ENCODE assay signal across 23 cellular contexts in genomic region chr19:6777434-6777833, GRCh38. TPM values are rescaled to one million over a fixed set of nuclear protein-coding genes. Genes with fewer than 3 reads are reported as not detected.
A peak's percentile ranks its signal among the peaks of the same experiment; 100 is the strongest.
DNase-seq lines count a peak whose midpoint lies in the region; ATAC-seq and TF ChIP-seq lines count a peak whose summit lies in the region.
"Had no signal": no experiment of that assay in that cellular context is flagged by ENCODE, and none has a peak within 500 bp of the region (broad histone marks: within the 10 kb centered on the region; RNA-seq: fewer than 3 reads in every experiment).

No MANE protein-coding gene starts in this region.

- POLR2A ChIA-PET in CD8-positive, alpha-beta memory T cell (lab: Charles Lee) = no interaction called here
- POLR2A ChIA-PET in activated CD4-positive, alpha-beta memory T cell treated with anti-CD3 and anti-CD28 coated beads, Interleukin-2, amount 10 ng/mL, durations not matched to agents 7 days and 5 days (lab: Charles Lee) = no interaction called here

- H3K36me3 Mint-ChIP-seq in T-helper 2 cell treated with Interferon-gamma antibody and Interleukin-4, amounts not matched to agents 5 μg/mL and 100 μg/mL, for 36 hours (ENCODE audit: low read depth) = peaks cover 50% of the 10 kb centered on the region
- H3K36me3 Mint-ChIP-seq in CD8-positive, alpha-beta memory T cell = peaks cover 8 to 57% (median 25%) of the 10 kb centered on the region in 3 donors
- peaks cover 57% of the 10 kb centered on the region for H3K36me3 Mint-ChIP-seq in activated CD4-positive, alpha-beta memory T cell treated with anti-CD3 and anti-CD28 coated beads, Interleukin-2, amount 10 ng/mL, durations not matched to agents 7 days and 5 days (ENCODE audit: low read depth)
- H3K36me3 Mint-ChIP-seq in naive B cell = peaks cover 8 to 28% of the 10 kb centered on the region in 2 donors

- no peak overlapping the region for H3K27ac ChIP-seq in CD8-positive, alpha-beta memory T cell (ENCODE audit: low read depth, low read length)
- H3K27ac ChIP-seq: right lobe of liver, vagina had no signal

- peaks cover 5% of the 10 kb centered on the region for H3K36me3 ChIP-seq in CD8-positive, alpha-beta memory T cell (ENCODE audit: insufficient read depth, low read length)
- H3K36me3 ChIP-seq: right lobe of liver, vagina had no signal

- H3K4me1 Mint-ChIP-seq in T-helper 2 cell treated with Interferon-gamma antibody and Interleukin-4, amounts not matched to agents 5 μg/mL and 100 μg/mL, for 36 hours (ENCODE audit: low read depth) = peaks cover 41% of the 10 kb centered on the region
- H3K4me1 Mint-ChIP-seq in CD8-positive, alpha-beta memory T cell = peaks cover 50 to 73% (median 64%) of the 10 kb centered on the region in 3 donors
- peaks cover 56% of the 10 kb centered on the region for H3K4me1 Mint-ChIP-seq in activated CD4-positive, alpha-beta memory T cell treated with anti-CD3 and anti-CD28 coated beads, Interleukin-2, amount 10 ng/mL, durations not matched to agents 7 days and 5 days
- H3K4me1 Mint-ChIP-seq in naive B cell = peaks cover 44 to 75% (median 63%) of the 10 kb centered on the region in 3 donors

- no peak overlapping the region for H3K4me3 Mint-ChIP-seq in T-helper 2 cell treated with Interferon-gamma antibody and Interleukin-4, amounts not matched to agents 5 μg/mL and 100 μg/mL, for 36 hours
- H3K4me3 Mint-ChIP-seq in CD8-positive, alpha-beta memory T cell = peak overlapping the region in 5 of 7 donors; percentile 4 to 87 (median 39)
- no peak overlapping the region for H3K4me3 Mint-ChIP-seq in activated CD4-positive, alpha-beta memory T cell treated with anti-CD3 and anti-CD28 coated beads, Interleukin-2, amount 10 ng/mL, durations not matched to agents 7 days and 5 days
- H3K4me3 Mint-ChIP-seq in naive B cell = peak overlapping the region in 6 of 8 donors; percentile 37 to 91 (median 74)

- TF ChIP-seq CTCF in omental fat pad (IDR thresholded peaks at IDR 0.05) = no peak

- H3K9me3 Mint-ChIP-seq in T-helper 2 cell treated with Interferon-gamma antibody and Interleukin-4, amounts not matched to agents 5 μg/mL and 100 μg/mL, for 36 hours = peaks cover 12% of the 10 kb centered on the region
- no peaks in the 10 kb centered on the region for H3K9me3 Mint-ChIP-seq in CD8-positive, alpha-beta memory T cell
- peaks cover 7% of the 10 kb centered on the region for H3K9me3 Mint-ChIP-seq in activated CD4-positive, alpha-beta memory T cell treated with anti-CD3 and anti-CD28 coated beads, Interleukin-2, amount 10 ng/mL, durations not matched to agents 7 days and 5 days
- H3K9me3 Mint-ChIP-seq in naive B cell = peaks cover 0 to 5% (median 0%) of the 10 kb centered on the region in 7 donors

- no peaks in the 10 kb centered on the region for H3K9me3 ChIP-seq in CD8-positive, alpha-beta memory T cell (ENCODE audit: low read length)
- H3K9me3 ChIP-seq: right lobe of liver, vagina had no signal

- ATAC-seq in naive B cell (ENCODE audit: low read depth in 2 of 2) = no peak
- ATAC-seq in omental fat pad (ENCODE audit: low FRiP score) = no peak
- ATAC-seq in HG03460 (IDR thresholded peaks at IDR 0.05; ENCODE audit: unreplicated experiment) = no peak
- ATAC-seq: HepG2, right lobe of liver had no signal

- no peaks in the 10 kb centered on the region for H3K27me3 ChIP-seq in CD8-positive, alpha-beta memory T cell (ENCODE audit: insufficient read depth, low read length, poor library complexity, severe bottlenecking)
- H3K27me3 ChIP-seq: right lobe of liver, vagina had no signal

- H3K27ac Mint-ChIP-seq in T-helper 2 cell treated with Interferon-gamma antibody and Interleukin-4, amounts not matched to agents 5 μg/mL and 100 μg/mL, for 36 hours = peak overlapping the region; percentile 74
- H3K27ac Mint-ChIP-seq in CD8-positive, alpha-beta memory T cell = peak overlapping the region; percentile 38 to 84 (median 74)
- H3K27ac Mint-ChIP-seq in activated CD4-positive, alpha-beta memory T cell treated with anti-CD3 and anti-CD28 coated beads, Interleukin-2, amount 10 ng/mL, durations not matched to agents 7 days and 5 days = peak overlapping the region; percentile 80
- H3K27ac Mint-ChIP-seq in naive B cell = peak overlapping the region in 5 of 6 donors; percentile 13 to 87 (median 63)

- CTCF ChIA-PET in CD8-positive, alpha-beta memory T cell (lab: Charles Lee) = interaction anchor here (1.2 kb wide), 1 partner anchor 10 kb away, joined by 3 read pairs; the partner anchor contains the start of gene SH2D3A
- CTCF ChIA-PET in activated CD4-positive, alpha-beta memory T cell treated with anti-CD3 and anti-CD28 coated beads, Interleukin-2, amount 10 ng/mL, durations not matched to agents 7 days and 5 days (lab: Charles Lee) = no interaction called here

- H3K4me3 ChIP-seq in CD8-positive, alpha-beta memory T cell (ENCODE audit: low read length) = no peak overlapping the region
- H3K4me3 ChIP-seq: lung, right lobe of liver, vagina had no signal

- DNase-seq in T-helper 2 cell treated with Interferon-gamma antibody and Interleukin-4, amounts not matched to agents 5 μg/mL and 100 μg/mL, for 36 hours (ENCODE audit: low spot score) = no peak
- DNase-seq in T-helper 2 cell (no peak), naive B cell (no peak), omental fat pad (ENCODE audit: low spot score) (no peak), COLO668 (lab: John Stamatoyannopoulos, UW; ENCODE audit: unreplicated experiment) (no peak)
- DNase-seq in CD8-positive, alpha-beta memory T cell = no peak
- no peak for DNase-seq in activated CD4-positive, alpha-beta memory T cell treated with anti-CD3 and anti-CD28 coated beads, Interleukin-2, amount 10 ng/mL, durations not matched to agents 7 days and 5 days
- DNase-seq: activated CD8-positive, alpha-beta memory T cell treated with anti-CD3 and anti-CD28 coated beads for 24 hours; aorta; C1 segment of cervical spinal cord; central memory CD4-positive, alpha-beta T cell; DMS153; foreskin melanocyte; GF-D8; kidney; NCI-H2171; NCI-H526; right lobe of liver had no signal

- no peaks in the 10 kb centered on the region for H3K27me3 Mint-ChIP-seq in T-helper 2 cell treated with Interferon-gamma antibody and Interleukin-4, amounts not matched to agents 5 μg/mL and 100 μg/mL, for 36 hours (ENCODE audit: low read depth)
- H3K27me3 Mint-ChIP-seq in CD8-positive, alpha-beta memory T cell = no peaks in the 10 kb centered on the region
- no peaks in the 10 kb centered on the region for H3K27me3 Mint-ChIP-seq in activated CD4-positive, alpha-beta memory T cell treated with anti-CD3 and anti-CD28 coated beads, Interleukin-2, amount 10 ng/mL, durations not matched to agents 7 days and 5 days
- no peaks in the 10 kb centered on the region for H3K27me3 Mint-ChIP-seq in naive B cell

- peaks cover 27% of the 10 kb centered on the region for H3K4me1 ChIP-seq in CD8-positive, alpha-beta memory T cell (ENCODE audit: insufficient read depth, low read length)
- H3K4me1 ChIP-seq: right lobe of liver, vagina had no signal

RNA-seq across cellular contexts. Expression of gene VAV1, which starts 4.9 kb away (rescaled TPM):
- total RNA-seq in CD8-positive, alpha-beta memory T cell = 10 to 100 TPM; 51.9 to 52.9 TPM
- 28.4 TPM for polyA plus RNA-seq in CD8-positive, alpha-beta memory T cell
- 100 to 1,000 TPM; 105 to 107 TPM for total RNA-seq in activated CD4-positive, alpha-beta memory T cell treated with anti-CD3 and anti-CD28 coated beads, Interleukin-2, amount 10 ng/mL, durations not matched to agents 7 days and 5 days
- 10 to 100 TPM; 17.9 to 34.0 (median 23.7) TPM for polyA plus RNA-seq in naive B cell (ENCODE audit: low read depth in 6 of 6)
- total RNA-seq in omental fat pad = 10 to 100 TPM in 3 of 4 donors, 1 to 10 TPM in 1; 9.4 to 18.9 (median 13.5) TPM
- total RNA-seq: A172, HepG2 had no signal
- polyA plus RNA-seq: HepG2 had no signal

RNA-seq across cellular contexts. Expression of gene SH2D3A, which starts 10.2 kb away (rescaled TPM):
- total RNA-seq in CD8-positive, alpha-beta memory T cell = 10 to 100 TPM; 21.3 TPM
- polyA plus RNA-seq in CD8-positive, alpha-beta memory T cell = 40.6 TPM
- total RNA-seq in activated CD4-positive, alpha-beta memory T cell treated with anti-CD3 and anti-CD28 coated beads, Interleukin-2, amount 10 ng/mL, durations not matched to agents 7 days and 5 days = 10 to 100 TPM; 26.4 to 28.1 TPM
- polyA plus RNA-seq in naive B cell (ENCODE audit: low read depth in 6 of 6) = 10 to 100 TPM in 5 of 6 donors, 1 to 10 TPM in 1; 7.5 to 39.5 (median 22.3) TPM
- 1 to 10 TPM in 3 of 4 donors, not detected in 1; 1.3 to 3.4 (median 2.0) TPM for total RNA-seq in omental fat pad
- total RNA-seq: A172 had no signal

RNA-seq across cellular contexts. Expression of gene TRIP10, which starts 38.0 kb away (rescaled TPM):
- total RNA-seq in CD8-positive, alpha-beta memory T cell = 10 to 100 TPM; 44.6 to 47.8 TPM
- polyA plus RNA-seq in CD8-positive, alpha-beta memory T cell = 2.0 TPM
- total RNA-seq in activated CD4-positive, alpha-beta memory T cell treated with anti-CD3 and anti-CD28 coated beads, Interleukin-2, amount 10 ng/mL, durations not matched to agents 7 days and 5 days = 10 to 100 TPM; 17.6 to 19.5 TPM
- 1 to 10 TPM in 5 of 6 donors, not detected in 1; 2.7 to 5.1 (median 3.2) TPM for polyA plus RNA-seq in naive B cell (ENCODE audit: low read depth in 6 of 6)
- total RNA-seq in omental fat pad = 100 to 1,000 TPM in 1 of 4 donors, 10 to 100 TPM in 3; 42.5 to 110 (median 66.6) TPM

RNA-seq across cellular contexts. Expression of gene GPR108, which starts 40.1 kb away (rescaled TPM):
- total RNA-seq in CD8-positive, alpha-beta memory T cell = 10 to 100 TPM; 72.0 to 74.0 TPM
- polyA plus RNA-seq in CD8-positive, alpha-beta memory T cell = 108 TPM
- 100 to 1,000 TPM; 105 to 107 TPM for total RNA-seq in activated CD4-positive, alpha-beta memory T cell treated with anti-CD3 and anti-CD28 coated beads, Interleukin-2, amount 10 ng/mL, durations not matched to agents 7 days and 5 days
- polyA plus RNA-seq in naive B cell (ENCODE audit: low read depth in 6 of 6) = 100 to 1,000 TPM in 1 of 6 donors, 10 to 100 TPM in 5; 55.2 to 122 (median 79.5) TPM
- 10 to 100 TPM; 34.5 to 68.4 (median 62.0) TPM for total RNA-seq in omental fat pad

RNA-seq across cellular contexts. Expression of gene C3, which starts 57.0 kb away (rescaled TPM):
- total RNA-seq in CD8-positive, alpha-beta memory T cell = 1 to 10 TPM; 1.6 to 1.7 TPM
- polyA plus RNA-seq in CD8-positive, alpha-beta memory T cell = not detected
- total RNA-seq in activated CD4-positive, alpha-beta memory T cell treated with anti-CD3 and anti-CD28 coated beads, Interleukin-2, amount 10 ng/mL, durations not matched to agents 7 days and 5 days = under 1 TPM; 0.28 to 0.60 TPM
- not detected for polyA plus RNA-seq in naive B cell (ENCODE audit: low read depth in 6 of 6)
- total RNA-seq in omental fat pad = 1,000 to 10,000 TPM; 1,035 to 6,271 (median 2,305) TPM

Comparison
In these comparisons a context has a peak if more than half of its experiments do, and no peak if none do; other contexts are left out.
1. H3K4me3 Mint-ChIP-seq: peak in CD8-positive, alpha-beta memory T cell (5 of 7) and naive B cell (6 of 8); none in T-helper 2 cell treated with Interferon-gamma antibody and Interleukin-4, amounts not matched to agents 5 μg/mL and 100 μg/mL, for 36 hours (single experiment) and activated CD4-positive, alpha-beta memory T cell treated with anti-CD3 and anti-CD28 coated beads, Interleukin-2, amount 10 ng/mL, durations not matched to agents 7 days and 5 days (single experiment).
2. RNA of gene SH2D3A, which starts 10.2 kb away (total RNA-seq): 26.4 to 28.1 TPM in activated CD4-positive, alpha-beta memory T cell treated with anti-CD3 and anti-CD28 coated beads, Interleukin-2, amount 10 ng/mL, durations not matched to agents 7 days and 5 days and 21.3 TPM in CD8-positive, alpha-beta memory T cell; 1.3 to 3.4 TPM in omental fat pad; every median in the first group is over 4 times any median in the second.
3. Peak in every context shown above with its lines, with median percentiles within 50 percentile points of each other: H3K27ac Mint-ChIP-seq.